In genomic region chr2:195543063-195543462, GRCh38 we compare ENCODE assay signal across 16 cellular contexts.
DNase-seq lines count a peak whose midpoint lies in the region; ATAC-seq lines count a peak whose summit lies in the region.
"Had no signal": no experiment of that assay in that cellular context is flagged by ENCODE, and none has a peak within 500 bp of the region (broad histone marks: within the 10 kb centered on the region; RNA-seq: fewer than 3 reads in every experiment).

No MANE protein-coding gene starts in this region.

- ATAC-seq in T-helper 17 cell (no peak), memory B cell (ENCODE audit: low read depth) (peak; percentile 48)
- no peak for ATAC-seq in activated CD4-positive, CD25-positive, alpha-beta regulatory T cell treated with anti-CD3 and anti-CD28 coated beads, Interleukin-2, amount 50 U/mL, for 24 hours

- peaks cover 76% of the 10 kb centered on the region for H3K4me1 Mint-ChIP-seq in activated CD4-positive, alpha-beta T cell treated with anti-CD3 and anti-CD28 coated beads, Interleukin-2, amount 10 ng/mL, durations not matched to agents 7 days and 5 days
- H3K4me1 Mint-ChIP-seq in T-helper 17 cell (peaks cover 25% of the 10 kb centered on the region), memory B cell (peaks cover 20% of the 10 kb centered on the region)
- H3K4me1 Mint-ChIP-seq: nephron had no signal

- H3K9me3 ChIP-seq in T-helper 17 cell (ENCODE audit: control insufficient read depth, low read length, poor library complexity, severe bottlenecking) = no peaks in the 10 kb centered on the region
- H3K9me3 ChIP-seq: SK-N-SH had no signal

- DNase-seq in activated CD4-positive, alpha-beta T cell treated with anti-CD3 and anti-CD28 coated beads, Interleukin-2, amount 10 ng/mL, durations not matched to agents 7 days and 5 days = peak; percentile 45
- DNase-seq in activated CD4-positive, alpha-beta T cell treated with anti-CD3 and anti-CD28 coated beads for 48 hours = no peak
- DNase-seq in Kasumi-1 (lab: John Stamatoyannopoulos, UW) (peak; percentile 50 to 69), T-helper 17 cell (no peak), memory B cell (ENCODE audit: low spot score in 2 of 2) (no peak), EL (no peak), NCI-H82 (lab: John Stamatoyannopoulos, UW) (no peak)
- DNase-seq: activated CD4-positive, alpha-beta T cell treated with anti-CD3 and anti-CD28 coated beads, Interleukin-2, amount 50 U/mL, for 1 hour; central memory CD4-positive, alpha-beta T cell; foreskin fibroblast; NCI-H1092; NCI-H2171; SK-N-SH; stimulated activated CD4-positive, alpha-beta T cell treated with anti-CD3 and anti-CD28 coated beads, Interleukin-1b, Interleukin-23, amount 100 ng/mL, for 48 hours had no signal

- H3K4me3 Mint-ChIP-seq in activated CD4-positive, alpha-beta T cell treated with anti-CD3 and anti-CD28 coated beads, Interleukin-2, amount 10 ng/mL, durations not matched to agents 7 days and 5 days = peak overlapping the region; percentile 1
- peak overlapping the region; percentile 7 for H3K4me3 Mint-ChIP-seq in T-helper 17 cell
- H3K4me3 Mint-ChIP-seq in memory B cell = no peak overlapping the region
- H3K4me3 Mint-ChIP-seq: nephron had no signal

- H3K36me3 Mint-ChIP-seq in activated CD4-positive, alpha-beta T cell treated with anti-CD3 and anti-CD28 coated beads, Interleukin-2, amount 10 ng/mL, durations not matched to agents 7 days and 5 days (ENCODE audit: low read depth) = peaks cover 64% of the 10 kb centered on the region
- H3K36me3 Mint-ChIP-seq in T-helper 17 cell (ENCODE audit: low read depth) (peaks cover 2% of the 10 kb centered on the region), memory B cell (peaks cover 7% of the 10 kb centered on the region)

- no peaks in the 10 kb centered on the region for H3K27me3 Mint-ChIP-seq in activated CD4-positive, alpha-beta T cell treated with anti-CD3 and anti-CD28 coated beads, Interleukin-2, amount 10 ng/mL, durations not matched to agents 7 days and 5 days
- no peaks in the 10 kb centered on the region for H3K27me3 Mint-ChIP-seq in T-helper 17 cell
- no peaks in the 10 kb centered on the region for H3K27me3 Mint-ChIP-seq in memory B cell

- POLR2A ChIA-PET in activated CD4-positive, alpha-beta T cell treated with anti-CD3 and anti-CD28 coated beads, Interleukin-2, amount 10 ng/mL, durations not matched to agents 7 days and 5 days (lab: Charles Lee) = interaction anchor here (0.7 to 1.6 kb wide), 7 partner anchors 9 to 114 kb away, joined by 3 to 8 read pairs (median 4); partner anchors contain the start of gene SLC39A10

- CTCF ChIA-PET in activated CD4-positive, alpha-beta T cell treated with anti-CD3 and anti-CD28 coated beads, Interleukin-2, amount 10 ng/mL, durations not matched to agents 7 days and 5 days (lab: Charles Lee) = interaction anchor here (1.2 to 2.4 kb wide), 2 partner anchors 18 to 26 kb away, joined by 4 to 6 read pairs; no protein-coding TSS in a partner anchor

- H3K27ac Mint-ChIP-seq in activated CD4-positive, alpha-beta T cell treated with anti-CD3 and anti-CD28 coated beads, Interleukin-2, amount 10 ng/mL, durations not matched to agents 7 days and 5 days = peak overlapping the region; percentile 88
- peak overlapping the region; percentile 0 for H3K27ac Mint-ChIP-seq in T-helper 17 cell
- H3K27ac Mint-ChIP-seq in memory B cell = no peak overlapping the region
- H3K27ac Mint-ChIP-seq: nephron had no signal

- H3K9me3 Mint-ChIP-seq in activated CD4-positive, alpha-beta T cell treated with anti-CD3 and anti-CD28 coated beads, Interleukin-2, amount 10 ng/mL, durations not matched to agents 7 days and 5 days = peaks cover 21% of the 10 kb centered on the region
- H3K9me3 Mint-ChIP-seq in memory B cell = peaks cover under 1% of the 10 kb centered on the region

Comparison
In these comparisons a context has a peak if more than half of its experiments do, and no peak if none do; other contexts are left out.
1. DNase-seq: peak in activated CD4-positive, alpha-beta T cell treated with anti-CD3 and anti-CD28 coated beads, Interleukin-2, amount 10 ng/mL, durations not matched to agents 7 days and 5 days (single experiment) and Kasumi-1 (2 of 2); none in activated CD4-positive, alpha-beta T cell treated with anti-CD3 and anti-CD28 coated beads for 48 hours (single experiment), T-helper 17 cell (0 of 3), memory B cell (0 of 2), EL (single experiment) and NCI-H82 (single experiment).